21 cellular contexts compared by ENCODE assay signal in genomic region chr15:99895956-99896311, GRCh38.
DNase-seq lines count a peak whose midpoint lies in the region; ATAC-seq and TF ChIP-seq lines count a peak whose summit lies in the region.
"Had no signal": no experiment of that assay in that cellular context is flagged by ENCODE, and none has a peak within 500 bp of the region (broad histone marks: within the 10 kb centered on the region; RNA-seq: fewer than 3 reads in every experiment).

No MANE protein-coding gene starts in this region.

- H3K9me3 Mint-ChIP-seq in activated CD4-positive, alpha-beta T cell treated with anti-CD3 and anti-CD28 coated beads for 36 hours (ENCODE audit: low read depth): peaks cover 4% of the 10 kb centered on the region

- H3K27ac ChIP-seq in tibial nerve: no peak overlapping the region
- no peak overlapping the region for H3K27ac ChIP-seq in Peyer's patch
- H3K27ac ChIP-seq: 22Rv1 had no signal

- DNase-seq in activated CD4-positive, alpha-beta T cell treated with anti-CD3 and anti-CD28 coated beads for 36 hours: no peak
- no peak for DNase-seq in activated CD4-positive, alpha-beta T cell treated with anti-CD3 and anti-CD28 coated beads, Interleukin-2, amount 50 U/mL, for 4 hours
- no peak for DNase-seq in ACHN
- DNase-seq in tibial nerve (ENCODE audit: low spot score in 2 of 2): no peak
- DNase-seq in Peyer's patch: no peak
- no peak for DNase-seq in stimulated activated CD4-positive, alpha-beta T cell treated with anti-CD3 and anti-CD28 coated beads, Interleukin-12 subunit alpha, Interleukin-12 subunit beta, amount 100 ng/mL, for 4 hours
- DNase-seq: DMS79, KG1, NCI-H1105 treated with DMSO at 0.1 percent for 48 hours, NCI-H1694, NCI-H2081 treated with DMSO at 0.1 percent for 48 hours, NCI-H510A, NCI-H82, RPMI8226, SIG-M5, T-helper 1 cell had no signal

- H3K36me3 Mint-ChIP-seq in activated CD4-positive, alpha-beta T cell treated with anti-CD3 and anti-CD28 coated beads for 36 hours (ENCODE audit: low read depth): peaks cover 20% of the 10 kb centered on the region
- H3K36me3 Mint-ChIP-seq: CD14-positive monocyte had no signal

- no peaks in the 10 kb centered on the region for H3K27me3 Mint-ChIP-seq in activated CD4-positive, alpha-beta T cell treated with anti-CD3 and anti-CD28 coated beads for 36 hours

- peaks cover 5% of the 10 kb centered on the region for H3K4me1 Mint-ChIP-seq in activated CD4-positive, alpha-beta T cell treated with anti-CD3 and anti-CD28 coated beads for 36 hours
- H3K4me1 Mint-ChIP-seq: CD14-positive monocyte had no signal

- no peaks in the 10 kb centered on the region for H3K27me3 ChIP-seq in tibial nerve
- no peaks in the 10 kb centered on the region for H3K27me3 ChIP-seq in Peyer's patch

- TF ChIP-seq CTCF in tibial nerve (IDR thresholded peaks at IDR 0.05): no peak
- no peak for TF ChIP-seq CTCF in Peyer's patch (IDR thresholded peaks at IDR 0.05)

- H3K36me3 ChIP-seq in tibial nerve: peaks cover 0 to 6% (median 0%) of the 10 kb centered on the region in 3 donors
- H3K36me3 ChIP-seq in Peyer's patch: no peaks in the 10 kb centered on the region

- H3K9me3 ChIP-seq in tibial nerve (no peaks in the 10 kb centered on the region), Peyer's patch (no peaks in the 10 kb centered on the region)

- TF ChIP-seq POLR2A in tibial nerve (IDR thresholded peaks at IDR 0.05) (no peak), Peyer's patch (IDR thresholded peaks at IDR 0.05) (no peak)

- no peak for TF ChIP-seq EP300 in tibial nerve (IDR thresholded peaks at IDR 0.05)

- WGBS in tibial nerve, 2 donors: 95% methylated on average over 4 of the region's 4 CpGs

- POLR2A ChIA-PET in activated CD4-positive, alpha-beta T cell treated with anti-CD3 and anti-CD28 coated beads for 36 hours (lab: Charles Lee): no interaction called here

- in situ Hi-C loops in ACHN (cut with HindIII; ENCODE audit: low pct_ligation_motif_present, low pct_unique_long_range_greater_than_20kb, low sequenced_read_pairs): no loop called here

- intact Hi-C loops in activated CD4-positive, alpha-beta T cell treated with anti-CD3 and anti-CD28 coated beads for 36 hours (cut with DNase I, micrococcal nuclease): no loop called here

- ATAC-seq in activated CD4-positive, alpha-beta T cell treated with anti-CD3 and anti-CD28 coated beads for 36 hours: peak; percentile 42
- ATAC-seq in GM21786 (IDR thresholded peaks at IDR 0.05; ENCODE audit: unreplicated experiment) (peak; percentile 21), HG03280 (IDR thresholded peaks at IDR 0.05; ENCODE audit: unreplicated experiment) (peak; percentile 20)
- ATAC-seq: SK-N-SH treated with all-trans-retinoic acid at 6 μM for 48 hours had no signal

- no peaks in the 10 kb centered on the region for H3K4me1 ChIP-seq in tibial nerve
- no peaks in the 10 kb centered on the region for H3K4me1 ChIP-seq in Peyer's patch

- H3K4me3 Mint-ChIP-seq in activated CD4-positive, alpha-beta T cell treated with anti-CD3 and anti-CD28 coated beads for 36 hours: no peak overlapping the region
- H3K4me3 Mint-ChIP-seq: CD14-positive monocyte had no signal

- H3K4me3 ChIP-seq in tibial nerve (no peak overlapping the region), Peyer's patch (no peak overlapping the region)

- H3K27ac Mint-ChIP-seq in activated CD4-positive, alpha-beta T cell treated with anti-CD3 and anti-CD28 coated beads for 36 hours: no peak overlapping the region
- H3K27ac Mint-ChIP-seq: CD14-positive monocyte had no signal

- CTCF ChIA-PET in activated CD4-positive, alpha-beta T cell treated with anti-CD3 and anti-CD28 coated beads for 36 hours (lab: Charles Lee): no interaction called here
